In the genomic region with DNA sequence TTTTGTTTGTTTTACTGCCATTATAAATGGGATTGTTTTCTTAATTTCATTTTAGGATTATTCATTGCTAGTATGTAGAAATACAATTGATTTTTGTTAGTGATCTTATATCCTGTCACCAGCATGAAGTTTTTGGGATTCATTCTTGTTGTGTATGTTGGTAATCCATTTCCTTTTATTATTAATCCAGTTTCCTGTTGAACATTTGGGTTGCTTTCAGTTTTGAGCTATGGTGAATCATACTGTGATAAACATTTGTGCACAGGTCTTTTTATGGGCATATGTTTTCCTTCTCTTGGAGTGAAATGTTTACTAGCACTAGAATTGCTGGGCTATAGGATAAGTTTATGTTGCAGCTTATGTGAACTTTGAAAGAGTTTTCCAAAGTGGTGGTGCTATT, we compare ENCODE assay signal across 12 cellular contexts.
A peak's percentile ranks its signal among the peaks of the same experiment; 100 is the strongest.
DNase-seq lines count a peak whose midpoint lies in the region; ATAC-seq, FAIRE-seq and TF ChIP-seq lines count a peak whose summit lies in the region.
"Had no signal": no experiment of that assay in that cellular context is flagged by ENCODE, and none has a peak within 500 bp of the region (broad histone marks: within the 10 kb centered on the region; RNA-seq: fewer than 3 reads in every experiment).

No MANE protein-coding gene starts in this region.

- H3K9me1 ChIP-seq in endothelial cell of umbilical vein (replicated peaks; ENCODE audit: control insufficient read depth, extremely low read depth, insufficient read depth, low read length): peaks cover 2% of the 10 kb centered on the region

- H3K4me1 ChIP-seq in endothelial cell of umbilical vein (ENCODE audit: control insufficient read depth, extremely low read depth, insufficient read depth, low read length) (peaks cover 10% of the 10 kb centered on the region), parathyroid adenoma (no peaks in the 10 kb centered on the region), esophagus squamous epithelium (peaks cover 0 to 8% (median 0%) of the 10 kb centered on the region in 3 donors)
- H3K4me1 ChIP-seq: upper lobe of right lung had no signal

- CTCF ChIA-PET in endothelial cell of umbilical vein (lab: Charles Lee): interaction anchor here (0.9 to 2.2 kb wide), 7 partner anchors 9 to 70 kb away, joined by 3 to 7 read pairs (median 4); a partner anchor contains a TSS
- CTCF ChIA-PET in RWPE1 (lab: Yijun Ruan, JAX): no interaction called here

- H3K79me2 ChIP-seq in endothelial cell of umbilical vein (ENCODE audit: control insufficient read depth, insufficient read depth, low read length) (peaks cover 3% of the 10 kb centered on the region), parathyroid adenoma (no peaks in the 10 kb centered on the region)

- peaks cover 4 to 17% of the 10 kb centered on the region in 2 donors for H3K9me3 Mint-ChIP-seq in stimulated activated naive CD8-positive, alpha-beta T cell treated with anti-CD3 and anti-CD28 coated beads, Interleukin-15, amount 100 ng/mL, for 72 hours

- H3K9ac ChIP-seq in endothelial cell of umbilical vein (replicated peaks; ENCODE audit: extremely low read depth, insufficient read depth, low read length): peak overlapping the region; percentile 20
- H3K9ac ChIP-seq in parathyroid adenoma: no peak overlapping the region

- H3K27me3 ChIP-seq in endothelial cell of umbilical vein (ENCODE audit: control insufficient read depth in 2 of 2, insufficient read depth in 2 of 2, low read length in 2 of 2): no peaks in the 10 kb centered on the region
- H3K27me3 ChIP-seq in parathyroid adenoma (ENCODE audit: control insufficient read depth, insufficient read depth, low read length): no peaks in the 10 kb centered on the region
- H3K27me3 ChIP-seq in esophagus squamous epithelium: no peaks in the 10 kb centered on the region
- H3K27me3 ChIP-seq: upper lobe of right lung had no signal

- no TSS peak for BruUV-seq in endothelial cell of umbilical vein (replicated peaks; lab: Mats Ljungman, UMichigan)

- H3K9me3 ChIP-seq in endothelial cell of umbilical vein (replicated peaks; ENCODE audit: control insufficient read depth, insufficient read depth, low read length) (no peaks in the 10 kb centered on the region), parathyroid adenoma (ENCODE audit: control insufficient read depth, low read length) (no peaks in the 10 kb centered on the region), esophagus squamous epithelium (no peaks in the 10 kb centered on the region)
- H3K9me3 ChIP-seq: upper lobe of right lung had no signal

- H2AFZ ChIP-seq in endothelial cell of umbilical vein (ENCODE audit: low read depth, low read length) (peak overlapping the region; percentile 42), parathyroid adenoma (no peak overlapping the region)

- POLR2A ChIA-PET in endothelial cell of umbilical vein (lab: Charles Lee) (no interaction called here), RWPE1 (lab: Yijun Ruan, JAX; ENCODE audit: low non-redundant PET) (no interaction called here)

- no peak overlapping the region for H3K4me3 Mint-ChIP-seq in stimulated activated naive CD8-positive, alpha-beta T cell treated with anti-CD3 and anti-CD28 coated beads, Interleukin-15, amount 100 ng/mL, for 72 hours
- H3K4me3 Mint-ChIP-seq: T-helper 2 cell treated with Interferon-gamma antibody and Interleukin-4, amounts not matched to agents 5 μg/mL and 100 μg/mL, for 36 hours had no signal

- peaks cover 24% of the 10 kb centered on the region for H3K4me1 Mint-ChIP-seq in stimulated activated naive CD8-positive, alpha-beta T cell treated with anti-CD3 and anti-CD28 coated beads, Interleukin-15, amount 100 ng/mL, for 72 hours

- intact Hi-C loops in endothelial cell of umbilical vein (cut with micrococcal nuclease): loop anchor here (1.0 to 2.0 kb wide), 4 partner anchors 20 to 106 kb away; a partner anchor contains a TSS
- intact Hi-C loops in esophagus squamous epithelium (cut with DNase I): no loop called here

- FAIRE-seq in HTR-8/SVneo (lab: Jason Lieb, UNC): no peak
- peak; percentile 81 for FAIRE-seq in endothelial cell of umbilical vein (lab: Jason Lieb, UNC)
- FAIRE-seq: GM18507 had no signal

- no peaks in the 10 kb centered on the region for H3K27me3 Mint-ChIP-seq in stimulated activated naive CD8-positive, alpha-beta T cell treated with anti-CD3 and anti-CD28 coated beads, Interleukin-15, amount 100 ng/mL, for 72 hours

- dilution Hi-C loops in endothelial cell of umbilical vein (cut with MboI; ENCODE audit: extremely low pct_ligation_motif_present, low sequenced_read_pairs): no loop called here

- H3K4me3 ChIP-seq in endothelial cell of umbilical vein (replicated peaks in 1 of 3; ENCODE audit: insufficient read depth in 1 of 3, low read depth in 1 of 3, low read length in 3 of 3) (peak overlapping the region in 1 of 3 experiments; percentile 32), parathyroid adenoma (ENCODE audit: low read depth, low read length) (no peak overlapping the region), esophagus squamous epithelium (no peak overlapping the region)
- H3K4me3 ChIP-seq: upper lobe of right lung had no signal

- H3K36me3 ChIP-seq in endothelial cell of umbilical vein (ENCODE audit: control insufficient read depth in 2 of 2, extremely low read depth in 1 of 2, insufficient read depth in 2 of 2, low read length in 2 of 2) (peaks cover 0 to 2% of the 10 kb centered on the region in 2 experiments), parathyroid adenoma (ENCODE audit: control insufficient read depth, insufficient read depth, low read length) (no peaks in the 10 kb centered on the region), esophagus squamous epithelium (peaks cover 0 to 53% (median 0%) of the 10 kb centered on the region in 3 donors)

- TF ChIP-seq CTCF in endothelial cell of umbilical vein (IDR thresholded peaks at IDR 0.05; ENCODE audit: extremely low read depth in 1 of 2, insufficient read depth in 1 of 2, low read depth in 1 of 2, low read length in 2 of 2) (no peak), parathyroid adenoma (IDR thresholded peaks at IDR 0.05) (no peak), esophagus squamous epithelium (IDR thresholded peaks at IDR 0.05) (no peak), RWPE1 (conservative IDR thresholded peaks at IDR 0.05; ENCODE audit: low read depth) (no peak)

- peak; percentile 3 for DNase-seq in HTR-8/SVneo (ENCODE audit: insufficient read length, low spot score)
- peak; percentile 89 for DNase-seq in endothelial cell of umbilical vein (ENCODE audit: low read depth, low spot score)
- DNase-seq in esophagus squamous epithelium (lab: John Stamatoyannopoulos, UW): no peak
- DNase-seq in stimulated activated naive CD8-positive, alpha-beta T cell treated with anti-CD3 and anti-CD28 coated beads, Interleukin-15, amount 100 ng/mL, for 72 hours: no peak
- DNase-seq in activated T-cell treated with anti-CD3 and anti-CD28 coated beads for 4 hours: no peak
- no peak for DNase-seq in RWPE1 (ENCODE audit: low spot score)
- DNase-seq: DMS79, upper lobe of right lung had no signal

- peak; percentile 67 for ATAC-seq in GM21423 (IDR thresholded peaks at IDR 0.05; ENCODE audit: unreplicated experiment)
- no peak for ATAC-seq in stimulated activated naive CD8-positive, alpha-beta T cell treated with anti-CD3 and anti-CD28 coated beads, Interleukin-15, amount 100 ng/mL, for 72 hours
- ATAC-seq: upper lobe of right lung had no signal

- H3K27ac ChIP-seq in endothelial cell of umbilical vein (ENCODE audit: insufficient read depth, low read depth, low read length): peak overlapping the region; percentile 67
- H3K27ac ChIP-seq in parathyroid adenoma: no peak overlapping the region
- H3K27ac ChIP-seq in esophagus squamous epithelium: peak overlapping the region in 1 of 4 donors; percentile 7
- H3K27ac ChIP-seq in RWPE1: no peak overlapping the region
- H3K27ac ChIP-seq: upper lobe of right lung had no signal

- no peak overlapping the region for H3K27ac Mint-ChIP-seq in stimulated activated naive CD8-positive, alpha-beta T cell treated with anti-CD3 and anti-CD28 coated beads, Interleukin-15, amount 100 ng/mL, for 72 hours
- H3K27ac Mint-ChIP-seq: T-helper 2 cell treated with Interferon-gamma antibody and Interleukin-4, amounts not matched to agents 5 μg/mL and 100 μg/mL, for 36 hours had no signal

- TF ChIP-seq POLR2A in endothelial cell of umbilical vein (IDR thresholded peaks at IDR 0.05; ENCODE audit: low read depth, low read length): no peak
- no peak for TF ChIP-seq POLR2A in esophagus squamous epithelium (IDR thresholded peaks at IDR 0.05)

- no peaks in the 10 kb centered on the region for H4K20me1 ChIP-seq in endothelial cell of umbilical vein (replicated peaks; ENCODE audit: control insufficient read depth, extremely low read depth, insufficient read depth, low read length)

- peak overlapping the region; percentile 82 for H3K4me2 ChIP-seq in endothelial cell of umbilical vein (ENCODE audit: insufficient read depth, low read length)
- H3K4me2 ChIP-seq in parathyroid adenoma (ENCODE audit: low read length): peak overlapping the region; percentile 17

TF ChIP-seq in endothelial cell of umbilical vein, 7 proteins besides CTCF, POLR2A, EP300 and RAD21:
- no peak for TF ChIP-seq MYC (IDR thresholded peaks at IDR 0.05; ENCODE audit: low read depth, low read length)
- peak; percentile 90 for TF ChIP-seq FOS (IDR thresholded peaks at IDR 0.05; ENCODE audit: borderline replicate concordance, insufficient read depth, low read length)
- TF ChIP-seq JUN (IDR thresholded peaks at IDR 0.05; ENCODE audit: borderline replicate concordance, insufficient read depth, insufficient read length, low read depth): peak; percentile 80
- TF ChIP-seq POLR2AphosphoS5 (IDR thresholded peaks at IDR 0.05; ENCODE audit: insufficient read depth, low read depth, low read length): no peak
- no peak for TF ChIP-seq GATA2 (IDR thresholded peaks at IDR 0.05; ENCODE audit: insufficient read depth, insufficient read length, low read depth, low read length)
- no peak for TF ChIP-seq EZH2 (IDR thresholded peaks at IDR 0.05; ENCODE audit: borderline replicate concordance, low read depth, low read length, severe bottlenecking)
- TF ChIP-seq, protein P1, sequence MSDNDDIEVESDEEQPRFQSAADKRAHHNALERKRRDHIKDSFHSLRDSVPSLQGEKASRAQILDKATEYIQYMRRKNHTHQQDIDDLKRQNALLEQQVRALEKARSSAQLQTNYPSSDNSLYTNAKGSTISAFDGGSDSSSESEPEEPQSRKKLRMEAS (IDR thresholded peaks at IDR 0.05; ENCODE audit: insufficient read depth, insufficient read length): no peak

Comparison
In these comparisons a context has a peak if more than half of its experiments do, and no peak if none do; other contexts are left out.
1. DNase-seq: peak in HTR-8/SVneo (single experiment) and endothelial cell of umbilical vein (single experiment); none in esophagus squamous epithelium (single experiment), stimulated activated naive CD8-positive, alpha-beta T cell treated with anti-CD3 and anti-CD28 coated beads, Interleukin-15, amount 100 ng/mL, for 72 hours (0 of 2), activated T-cell treated with anti-CD3 and anti-CD28 coated beads for 4 hours (single experiment) and RWPE1 (single experiment).